ENCODE assay signal across 19 cellular contexts in genomic region chrX:69238960-69239231, GRCh38.
A peak's percentile ranks its signal among the peaks of the same experiment; 100 is the strongest.
DNase-seq lines count a peak whose midpoint lies in the region; ATAC-seq lines count a peak whose summit lies in the region.
"Had no signal": no experiment of that assay in that cellular context is flagged by ENCODE, and none has a peak within 500 bp of the region (broad histone marks: within the 10 kb centered on the region; RNA-seq: fewer than 3 reads in every experiment).

No MANE protein-coding gene starts in this region.

- DNase-seq in NCI-H1694 treated with DMSO at 0.1 percent for 48 hours (lab: John Stamatoyannopoulos, UW): peak; percentile 72
- no peak for DNase-seq in NCI-H1694 (lab: John Stamatoyannopoulos, UW)
- peak; percentile 78 for DNase-seq in G401 (ENCODE audit: low spot score)
- DNase-seq in cerebellum (ENCODE audit: low spot score): peak; percentile 57
- peak; percentile 39 for DNase-seq in left ventricle myocardium superior
- DNase-seq in H4 (ENCODE audit: low spot score): no peak
- DNase-seq in NCI-H82 (lab: John Stamatoyannopoulos, UW): no peak
- DNase-seq: 8988T; CD8-positive, alpha-beta T cell; DND-41; GM23248; HCEC 1CT; IMR-90; NCI-H187; NCI-H226; NCI-H774; SW 1271 had no signal

- peak; percentile 95 for ATAC-seq in left ventricle myocardium superior
- ATAC-seq in HG02610 (IDR thresholded peaks at IDR 0.05; ENCODE audit: unreplicated experiment): no peak
- ATAC-seq: CD8-positive, alpha-beta T cell; Panc1 had no signal

- intact Hi-C loops in left ventricle myocardium superior (cut with micrococcal nuclease): no loop called here

- in situ Hi-C loops in G401 (cut with HindIII; ENCODE audit: low sequenced_read_pairs): no loop called here

Comparison
In these comparisons a context has a peak if more than half of its experiments do, and no peak if none do; other contexts are left out.
1. DNase-seq: peak in NCI-H1694 treated with DMSO at 0.1 percent for 48 hours (single experiment), G401 (single experiment), cerebellum (single experiment) and left ventricle myocardium superior (single experiment); none in NCI-H1694 (single experiment), H4 (single experiment) and NCI-H82 (single experiment).